Comparison of ENCODE assay signal across 11 cellular contexts in the genomic region with DNA sequence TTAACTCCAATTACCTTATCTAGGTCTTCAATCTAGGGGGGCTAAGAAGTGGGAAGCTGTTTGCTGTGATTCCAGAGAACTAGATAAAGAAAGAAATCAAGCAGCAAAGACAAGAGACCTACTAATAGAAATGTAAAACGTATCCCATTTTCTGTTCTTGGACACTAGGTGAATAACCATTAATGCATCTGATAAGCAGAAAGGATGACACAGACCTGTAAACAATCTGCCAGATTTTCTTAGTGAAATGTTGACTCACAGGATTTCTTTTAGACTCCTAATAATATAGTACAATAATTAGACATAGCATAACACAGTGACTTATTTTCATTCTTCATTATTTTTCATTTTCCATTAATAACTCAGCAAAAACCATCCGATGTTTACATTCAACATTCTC. TPM values are rescaled to one million over a fixed set of nuclear protein-coding genes. Genes with fewer than 3 reads are reported as not detected.
A peak's percentile ranks its signal among the peaks of the same experiment; 100 is the strongest.
DNase-seq lines count a peak whose midpoint lies in the region; ATAC-seq and TF ChIP-seq lines count a peak whose summit lies in the region.
"Had no signal": no experiment of that assay in that cellular context is flagged by ENCODE, and none has a peak within 500 bp of the region (broad histone marks: within the 10 kb centered on the region; RNA-seq: fewer than 3 reads in every experiment).

No MANE protein-coding gene starts in this region.

- H3K27me3 Mint-ChIP-seq in IgD-negative memory B cell (peaks cover 3% of the 10 kb centered on the region), memory B cell (peaks cover 2% of the 10 kb centered on the region)

- no peak overlapping the region for H2BK120ac ChIP-seq in mesendoderm (ENCODE audit: low read depth, low read length)

- no peak overlapping the region for H2AK5ac ChIP-seq in mesendoderm (ENCODE audit: low read length)

- H2BK5ac ChIP-seq in mesendoderm (ENCODE audit: low read length), result no peak overlapping the region

- in situ Hi-C loops in astrocyte of the cerebellum (cut with HindIII; ENCODE audit: low sequenced_read_pairs), result no loop called here

- no peak overlapping the region for H4K5ac ChIP-seq in mesendoderm (ENCODE audit: low read length)

- H3K9me3 Mint-ChIP-seq in IgD-negative memory B cell (no peaks in the 10 kb centered on the region), memory B cell (no peaks in the 10 kb centered on the region)

- H3K27ac Mint-ChIP-seq in IgD-negative memory B cell (peak overlapping the region; percentile 73 to 97 (median 84)), memory B cell (peak overlapping the region; percentile 96)

- H3K56ac ChIP-seq in mesendoderm (ENCODE audit: low read length), result no peak overlapping the region

- H3K4me3 Mint-ChIP-seq in IgD-negative memory B cell (peak overlapping the region; percentile 89 to 95 (median 92)), memory B cell (peak overlapping the region; percentile 93)

- H3K4me3 ChIP-seq in BE2C (ENCODE audit: low read depth, low read length) (peak overlapping the region; percentile 92), astrocyte of the cerebellum (ENCODE audit: low read depth, low read length) (peak overlapping the region; percentile 79), mesendoderm (ENCODE audit: low read length) (no peak overlapping the region)

- H3K4me1 ChIP-seq in BE2C (no peaks in the 10 kb centered on the region), mesendoderm (ENCODE audit: control insufficient read depth, low read depth, low read length) (no peaks in the 10 kb centered on the region)
- H3K4me1 ChIP-seq: colonic mucosa had no signal

- H3K36me3 Mint-ChIP-seq in IgD-negative memory B cell (peaks cover 4% of the 10 kb centered on the region), memory B cell (peaks cover 12% of the 10 kb centered on the region)

- H3K23ac ChIP-seq in mesendoderm (ENCODE audit: low read length), result no peak overlapping the region

- no peak overlapping the region for H3K4me2 ChIP-seq in mesendoderm (ENCODE audit: low read length)

- H3K36me3 ChIP-seq in BE2C (peaks cover 13% of the 10 kb centered on the region), mesendoderm (ENCODE audit: control insufficient read depth, insufficient read depth, low read length) (no peaks in the 10 kb centered on the region)
- H3K36me3 ChIP-seq: colonic mucosa had no signal

- H3K79me2 ChIP-seq in mesendoderm (ENCODE audit: control insufficient read depth, insufficient read depth, low read length), result peaks cover 8% of the 10 kb centered on the region

- H4K8ac ChIP-seq in mesendoderm (ENCODE audit: low read depth, low read length), result no peak overlapping the region

- no peak overlapping the region for H3K4ac ChIP-seq in mesendoderm (ENCODE audit: low read depth, low read length)

- no peak for ATAC-seq in memory B cell (ENCODE audit: low read depth)
- ATAC-seq in GM21381 (IDR thresholded peaks at IDR 0.05; ENCODE audit: unreplicated experiment), result no peak

- no peak overlapping the region for H3K27ac ChIP-seq in mesendoderm (ENCODE audit: low read depth, low read length)
- H3K27ac ChIP-seq: colonic mucosa had no signal

- H3K27me3 ChIP-seq in BE2C (no peaks in the 10 kb centered on the region), mesendoderm (ENCODE audit: insufficient read depth, low read length, poor library complexity) (no peaks in the 10 kb centered on the region)
- H3K27me3 ChIP-seq: colonic mucosa had no signal

- DNase-seq in BE2C (no peak), astrocyte of the cerebellum (ENCODE audit: low read depth) (no peak), memory B cell (ENCODE audit: low spot score in 2 of 2) (no peak), RPMI8226 (no peak), middle frontal gyrus (ENCODE audit: extremely low spot score, low spot score) (no peak), mesendoderm (no peak)
- DNase-seq: colonic mucosa, left ventricle myocardium superior, NCI-H1694 treated with DMSO at 0.1 percent for 48 hours had no signal

- no peak overlapping the region for H2BK15ac ChIP-seq in mesendoderm (replicated peaks; ENCODE audit: low read depth)

- no peak overlapping the region for H3K18ac ChIP-seq in mesendoderm (ENCODE audit: low read length)

- H3K79me1 ChIP-seq in mesendoderm (ENCODE audit: low read length), result peaks cover 4% of the 10 kb centered on the region

- H3K9me3 ChIP-seq in BE2C, result no peaks in the 10 kb centered on the region
- H3K9me3 ChIP-seq: colonic mucosa had no signal

- H3K9ac ChIP-seq in mesendoderm (ENCODE audit: low read length), result no peak overlapping the region

- H3K4me1 Mint-ChIP-seq in IgD-negative memory B cell (peaks cover 21 to 31% (median 24%) of the 10 kb centered on the region in 3 donors), memory B cell (peaks cover 17% of the 10 kb centered on the region)

- 100% methylated on average over 1 of the region's 2 CpGs for WGBS in mesendoderm (ENCODE audit: extremely low coverage, insufficient coverage, low lambda C conversion rate)

- TF ChIP-seq CTCF in BE2C (IDR thresholded peaks at IDR 0.05; ENCODE audit: low read depth, low read length), result no peak
- no peak for TF ChIP-seq CTCF in astrocyte of the cerebellum (IDR thresholded peaks at IDR 0.05; ENCODE audit: low read depth, low read length, missing control alignments)

RNA-seq across cellular contexts. Expression of gene WDR35, which starts 1.3 kb away (rescaled TPM):
- 17.8 TPM for polyA plus RNA-seq in BE2C (2012; ENCODE audit: insufficient read depth, insufficient read length, low read depth)
- polyA plus RNA-seq in IgD-negative memory B cell, result 1.3 TPM
- 7.8 TPM for polyA plus RNA-seq in mesendoderm (2013, experiment 1 of 2)
- polyA plus RNA-seq in mesendoderm (2013, experiment 2 of 2), result 7.5 TPM

RNA-seq across cellular contexts. Expression of gene MATN3, which starts 23.9 kb away (rescaled TPM):
- 0.17 TPM for polyA plus RNA-seq in BE2C (2012; ENCODE audit: insufficient read depth, insufficient read length, low read depth)
- not detected for polyA plus RNA-seq in IgD-negative memory B cell
- 17.0 TPM for polyA plus RNA-seq in mesendoderm (2013, experiment 1 of 2)
- polyA plus RNA-seq in mesendoderm (2013, experiment 2 of 2), result 17.9 TPM
